In the genomic region with DNA sequence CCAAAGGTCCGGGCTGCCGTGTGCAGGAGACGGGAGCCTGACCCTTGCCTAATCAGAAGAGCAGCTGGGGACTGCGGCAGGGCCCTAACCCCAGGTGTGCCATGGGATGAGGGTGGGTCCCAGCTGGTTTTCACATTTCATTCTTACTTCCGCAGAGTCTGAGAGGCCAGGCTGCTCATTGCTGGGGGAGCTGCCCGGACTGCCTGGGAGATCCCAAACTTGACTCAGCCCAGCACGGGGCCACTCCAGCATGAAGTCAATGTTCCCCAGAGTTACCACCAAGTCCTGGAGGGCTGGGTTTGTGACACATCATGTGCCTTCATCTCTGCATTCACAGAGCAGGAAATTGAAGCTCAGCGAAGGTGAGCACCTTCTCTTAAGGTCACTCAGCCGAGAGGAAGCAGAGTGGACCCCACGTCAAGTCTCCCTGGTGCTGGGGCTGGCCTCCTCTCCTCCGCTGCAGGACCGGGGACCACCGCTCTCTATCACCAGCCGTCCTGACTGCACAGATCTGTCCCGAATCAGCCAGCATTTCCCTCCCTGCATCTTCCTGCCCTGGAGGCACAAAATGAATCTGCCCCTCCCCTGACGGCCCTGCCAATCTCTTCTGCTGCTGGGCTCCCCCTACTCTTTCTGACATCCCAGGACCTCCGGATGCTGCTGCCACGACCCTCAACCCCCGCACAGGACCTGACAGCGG, we compare ENCODE assay signal across 1 cellular context.
TF ChIP-seq lines count a peak whose summit lies in the region.

No MANE protein-coding gene starts in this region.

TF ChIP-seq in H1, 55 proteins besides CTCF, POLR2A, EP300 and RAD21:
- TF ChIP-seq MAFK (IDR thresholded peaks at IDR 0.05; ENCODE audit: low read depth, low read length) (no peak), BACH1 (IDR thresholded peaks at IDR 0.05; ENCODE audit: low read length) (no peak), GTF2F1 (IDR thresholded peaks at IDR 0.05; ENCODE audit: borderline replicate concordance, low read depth, low read length) (no peak), SIN3A (conservative IDR thresholded peaks at IDR 0.05 in 1 of 2, IDR thresholded peaks at IDR 0.05 in 1 of 2; ENCODE audit: low read depth in 1 of 2, low read length in 2 of 2) (no peak), TEAD4 (IDR thresholded peaks at IDR 0.05; ENCODE audit: low read depth, low read length) (no peak), ZNF274 (IDR thresholded peaks at IDR 0.05; ENCODE audit: borderline replicate concordance, extremely low read depth, low read length) (no peak), CREB1 (IDR thresholded peaks at IDR 0.05) (no peak), POLR2AphosphoS5 (IDR thresholded peaks at IDR 0.05; ENCODE audit: low read depth, low read length) (no peak), CTBP2 (IDR thresholded peaks at IDR 0.05; ENCODE audit: borderline replicate concordance, insufficient read depth, insufficient read length, low read length) (no peak), RBBP5 (IDR thresholded peaks at IDR 0.05; ENCODE audit: borderline replicate concordance, low read depth, low read length) (no peak), SIRT6 (IDR thresholded peaks at IDR 0.05; ENCODE audit: low read length) (no peak), RNF2 (IDR thresholded peaks at IDR 0.05; ENCODE audit: borderline replicate concordance, low read depth, low read length, missing control alignments, poor library complexity, severe bottlenecking) (no peak), POU5F1 (IDR thresholded peaks at IDR 0.05; ENCODE audit: low read depth, low read length) (no peak), CBX8 (IDR thresholded peaks at IDR 0.05; ENCODE audit: borderline replicate concordance, low read depth, low read length) (no peak), CEBPB (IDR thresholded peaks at IDR 0.05; ENCODE audit: low read depth, low read length) (no peak)
- TF ChIP-seq, protein P1, sequence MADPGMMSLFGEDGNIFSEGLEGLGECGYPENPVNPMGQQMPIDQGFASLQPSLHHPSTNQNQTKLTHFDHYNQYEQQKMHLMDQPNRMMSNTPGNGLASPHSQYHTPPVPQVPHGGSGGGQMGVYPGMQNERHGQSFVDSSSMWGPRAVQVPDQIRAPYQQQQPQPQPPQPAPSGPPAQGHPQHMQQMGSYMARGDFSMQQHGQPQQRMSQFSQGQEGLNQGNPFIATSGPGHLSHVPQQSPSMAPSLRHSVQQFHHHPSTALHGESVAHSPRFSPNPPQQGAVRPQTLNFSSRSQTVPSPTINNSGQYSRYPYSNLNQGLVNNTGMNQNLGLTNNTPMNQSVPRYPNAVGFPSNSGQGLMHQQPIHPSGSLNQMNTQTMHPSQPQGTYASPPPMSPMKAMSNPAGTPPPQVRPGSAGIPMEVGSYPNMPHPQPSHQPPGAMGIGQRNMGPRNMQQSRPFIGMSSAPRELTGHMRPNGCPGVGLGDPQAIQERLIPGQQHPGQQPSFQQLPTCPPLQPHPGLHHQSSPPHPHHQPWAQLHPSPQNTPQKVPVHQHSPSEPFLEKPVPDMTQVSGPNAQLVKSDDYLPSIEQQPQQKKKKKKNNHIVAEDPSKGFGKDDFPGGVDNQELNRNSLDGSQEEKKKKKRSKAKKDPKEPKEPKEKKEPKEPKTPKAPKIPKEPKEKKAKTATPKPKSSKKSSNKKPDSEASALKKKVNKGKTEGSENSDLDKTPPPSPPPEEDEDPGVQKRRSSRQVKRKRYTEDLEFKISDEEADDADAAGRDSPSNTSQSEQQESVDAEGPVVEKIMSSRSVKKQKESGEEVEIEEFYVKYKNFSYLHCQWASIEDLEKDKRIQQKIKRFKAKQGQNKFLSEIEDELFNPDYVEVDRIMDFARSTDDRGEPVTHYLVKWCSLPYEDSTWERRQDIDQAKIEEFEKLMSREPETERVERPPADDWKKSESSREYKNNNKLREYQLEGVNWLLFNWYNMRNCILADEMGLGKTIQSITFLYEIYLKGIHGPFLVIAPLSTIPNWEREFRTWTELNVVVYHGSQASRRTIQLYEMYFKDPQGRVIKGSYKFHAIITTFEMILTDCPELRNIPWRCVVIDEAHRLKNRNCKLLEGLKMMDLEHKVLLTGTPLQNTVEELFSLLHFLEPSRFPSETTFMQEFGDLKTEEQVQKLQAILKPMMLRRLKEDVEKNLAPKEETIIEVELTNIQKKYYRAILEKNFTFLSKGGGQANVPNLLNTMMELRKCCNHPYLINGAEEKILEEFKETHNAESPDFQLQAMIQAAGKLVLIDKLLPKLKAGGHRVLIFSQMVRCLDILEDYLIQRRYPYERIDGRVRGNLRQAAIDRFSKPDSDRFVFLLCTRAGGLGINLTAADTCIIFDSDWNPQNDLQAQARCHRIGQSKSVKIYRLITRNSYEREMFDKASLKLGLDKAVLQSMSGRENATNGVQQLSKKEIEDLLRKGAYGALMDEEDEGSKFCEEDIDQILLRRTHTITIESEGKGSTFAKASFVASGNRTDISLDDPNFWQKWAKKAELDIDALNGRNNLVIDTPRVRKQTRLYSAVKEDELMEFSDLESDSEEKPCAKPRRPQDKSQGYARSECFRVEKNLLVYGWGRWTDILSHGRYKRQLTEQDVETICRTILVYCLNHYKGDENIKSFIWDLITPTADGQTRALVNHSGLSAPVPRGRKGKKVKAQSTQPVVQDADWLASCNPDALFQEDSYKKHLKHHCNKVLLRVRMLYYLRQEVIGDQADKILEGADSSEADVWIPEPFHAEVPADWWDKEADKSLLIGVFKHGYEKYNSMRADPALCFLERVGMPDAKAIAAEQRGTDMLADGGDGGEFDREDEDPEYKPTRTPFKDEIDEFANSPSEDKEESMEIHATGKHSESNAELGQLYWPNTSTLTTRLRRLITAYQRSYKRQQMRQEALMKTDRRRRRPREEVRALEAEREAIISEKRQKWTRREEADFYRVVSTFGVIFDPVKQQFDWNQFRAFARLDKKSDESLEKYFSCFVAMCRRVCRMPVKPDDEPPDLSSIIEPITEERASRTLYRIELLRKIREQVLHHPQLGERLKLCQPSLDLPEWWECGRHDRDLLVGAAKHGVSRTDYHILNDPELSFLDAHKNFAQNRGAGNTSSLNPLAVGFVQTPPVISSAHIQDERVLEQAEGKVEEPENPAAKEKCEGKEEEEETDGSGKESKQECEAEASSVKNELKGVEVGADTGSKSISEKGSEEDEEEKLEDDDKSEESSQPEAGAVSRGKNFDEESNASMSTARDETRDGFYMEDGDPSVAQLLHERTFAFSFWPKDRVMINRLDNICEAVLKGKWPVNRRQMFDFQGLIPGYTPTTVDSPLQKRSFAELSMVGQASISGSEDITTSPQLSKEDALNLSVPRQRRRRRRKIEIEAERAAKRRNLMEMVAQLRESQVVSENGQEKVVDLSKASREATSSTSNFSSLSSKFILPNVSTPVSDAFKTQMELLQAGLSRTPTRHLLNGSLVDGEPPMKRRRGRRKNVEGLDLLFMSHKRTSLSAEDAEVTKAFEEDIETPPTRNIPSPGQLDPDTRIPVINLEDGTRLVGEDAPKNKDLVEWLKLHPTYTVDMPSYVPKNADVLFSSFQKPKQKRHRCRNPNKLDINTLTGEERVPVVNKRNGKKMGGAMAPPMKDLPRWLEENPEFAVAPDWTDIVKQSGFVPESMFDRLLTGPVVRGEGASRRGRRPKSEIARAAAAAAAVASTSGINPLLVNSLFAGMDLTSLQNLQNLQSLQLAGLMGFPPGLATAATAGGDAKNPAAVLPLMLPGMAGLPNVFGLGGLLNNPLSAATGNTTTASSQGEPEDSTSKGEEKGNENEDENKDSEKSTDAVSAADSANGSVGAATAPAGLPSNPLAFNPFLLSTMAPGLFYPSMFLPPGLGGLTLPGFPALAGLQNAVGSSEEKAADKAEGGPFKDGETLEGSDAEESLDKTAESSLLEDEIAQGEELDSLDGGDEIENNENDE (IDR thresholded peaks at IDR 0.05; ENCODE audit: insufficient replicate concordance, low read length), result no peak
